1 cellular context compared by ENCODE assay signal in the genomic region with DNA sequence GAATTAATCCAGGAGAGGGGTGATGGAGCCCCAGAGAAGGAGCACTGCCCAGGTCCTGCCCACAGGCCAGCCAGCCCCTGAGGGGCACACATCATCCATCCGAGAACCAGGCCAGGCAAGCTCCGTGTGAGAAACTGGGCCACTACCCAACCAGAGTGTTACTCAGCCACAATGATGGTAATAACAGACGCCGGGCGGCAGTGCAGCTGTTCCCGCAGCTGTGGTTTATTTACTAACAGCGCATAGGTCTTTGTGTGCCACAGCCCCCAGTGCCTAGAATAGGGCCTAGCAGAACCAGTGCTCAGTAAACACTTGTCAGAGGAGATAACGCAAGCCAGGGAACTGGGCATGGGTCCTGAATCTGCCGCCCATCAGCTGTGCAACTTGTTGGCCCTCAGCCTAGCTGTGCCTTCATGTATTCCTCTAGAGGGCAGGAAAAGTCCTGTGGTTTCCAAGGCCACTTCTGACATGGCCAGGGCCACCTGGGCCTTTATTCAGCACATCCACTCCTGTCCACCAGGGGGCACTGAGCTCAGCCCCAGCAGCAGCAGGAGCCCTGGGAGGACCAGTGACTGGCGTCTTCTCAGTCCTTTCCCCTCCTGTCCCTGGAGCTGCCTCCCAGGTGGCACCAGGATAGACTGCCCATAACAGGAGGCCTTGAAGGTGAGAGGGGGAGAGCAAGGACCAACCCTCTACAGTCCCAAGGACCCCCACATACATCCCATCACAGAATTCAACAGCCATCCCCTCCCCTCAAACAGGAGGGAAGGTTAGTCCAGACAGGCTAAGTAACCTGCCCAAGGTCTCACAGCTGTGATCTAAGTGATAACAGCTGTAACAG.
TF ChIP-seq lines count a peak whose summit lies in the region.

No MANE protein-coding gene starts in this region.

TF ChIP-seq in WTC11, 78 proteins besides CTCF, POLR2A, EP300 and RAD21 (continued from another document):
- TF ChIP-seq, protein P1, sequence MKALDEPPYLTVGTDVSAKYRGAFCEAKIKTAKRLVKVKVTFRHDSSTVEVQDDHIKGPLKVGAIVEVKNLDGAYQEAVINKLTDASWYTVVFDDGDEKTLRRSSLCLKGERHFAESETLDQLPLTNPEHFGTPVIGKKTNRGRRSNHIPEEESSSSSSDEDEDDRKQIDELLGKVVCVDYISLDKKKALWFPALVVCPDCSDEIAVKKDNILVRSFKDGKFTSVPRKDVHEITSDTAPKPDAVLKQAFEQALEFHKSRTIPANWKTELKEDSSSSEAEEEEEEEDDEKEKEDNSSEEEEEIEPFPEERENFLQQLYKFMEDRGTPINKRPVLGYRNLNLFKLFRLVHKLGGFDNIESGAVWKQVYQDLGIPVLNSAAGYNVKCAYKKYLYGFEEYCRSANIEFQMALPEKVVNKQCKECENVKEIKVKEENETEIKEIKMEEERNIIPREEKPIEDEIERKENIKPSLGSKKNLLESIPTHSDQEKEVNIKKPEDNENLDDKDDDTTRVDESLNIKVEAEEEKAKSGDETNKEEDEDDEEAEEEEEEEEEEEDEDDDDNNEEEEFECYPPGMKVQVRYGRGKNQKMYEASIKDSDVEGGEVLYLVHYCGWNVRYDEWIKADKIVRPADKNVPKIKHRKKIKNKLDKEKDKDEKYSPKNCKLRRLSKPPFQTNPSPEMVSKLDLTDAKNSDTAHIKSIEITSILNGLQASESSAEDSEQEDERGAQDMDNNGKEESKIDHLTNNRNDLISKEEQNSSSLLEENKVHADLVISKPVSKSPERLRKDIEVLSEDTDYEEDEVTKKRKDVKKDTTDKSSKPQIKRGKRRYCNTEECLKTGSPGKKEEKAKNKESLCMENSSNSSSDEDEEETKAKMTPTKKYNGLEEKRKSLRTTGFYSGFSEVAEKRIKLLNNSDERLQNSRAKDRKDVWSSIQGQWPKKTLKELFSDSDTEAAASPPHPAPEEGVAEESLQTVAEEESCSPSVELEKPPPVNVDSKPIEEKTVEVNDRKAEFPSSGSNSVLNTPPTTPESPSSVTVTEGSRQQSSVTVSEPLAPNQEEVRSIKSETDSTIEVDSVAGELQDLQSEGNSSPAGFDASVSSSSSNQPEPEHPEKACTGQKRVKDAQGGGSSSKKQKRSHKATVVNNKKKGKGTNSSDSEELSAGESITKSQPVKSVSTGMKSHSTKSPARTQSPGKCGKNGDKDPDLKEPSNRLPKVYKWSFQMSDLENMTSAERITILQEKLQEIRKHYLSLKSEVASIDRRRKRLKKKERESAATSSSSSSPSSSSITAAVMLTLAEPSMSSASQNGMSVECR (CRISPR knock-in tag; IDR thresholded peaks at IDR 0.05; ENCODE audit: borderline replicate concordance) = peak; percentile 50; the same call in 1 of the 2 replicates
- TF ChIP-seq, protein P2, sequence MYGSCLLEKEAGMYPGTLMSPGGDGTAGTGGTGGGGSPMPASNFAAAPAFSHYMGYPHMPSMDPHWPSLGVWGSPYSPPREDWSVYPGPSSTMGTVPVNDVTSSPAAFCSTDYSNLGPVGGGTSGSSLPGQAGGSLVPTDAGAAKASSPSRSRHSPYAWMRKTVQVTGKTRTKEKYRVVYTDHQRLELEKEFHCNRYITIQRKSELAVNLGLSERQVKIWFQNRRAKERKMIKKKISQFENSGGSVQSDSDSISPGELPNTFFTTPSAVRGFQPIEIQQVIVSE (CRISPR knock-in tag; IDR thresholded peaks at IDR 0.05; ENCODE audit: borderline replicate concordance) = no peak
- TF ChIP-seq ZNF232 (CRISPR knock-in tag; IDR thresholded peaks at IDR 0.05) = no peak
- TF ChIP-seq ZNF121 (CRISPR knock-in tag; IDR thresholded peaks at IDR 0.05) = peak; percentile 94
- no peak for TF ChIP-seq FOXP4 (CRISPR knock-in tag; IDR thresholded peaks at IDR 0.05)
